In genomic region chr3:4395448-4395847, GRCh38 we compare ENCODE assay signal across 27 cellular contexts.
DNase-seq lines count a peak whose midpoint lies in the region; ATAC-seq and TF ChIP-seq lines count a peak whose summit lies in the region.
"Had no signal": no experiment of that assay in that cellular context is flagged by ENCODE, and none has a peak within 500 bp of the region (broad histone marks: within the 10 kb centered on the region; RNA-seq: fewer than 3 reads in every experiment).

No MANE protein-coding gene starts in this region.

- peak overlapping the region; percentile 58 for H3K27ac Mint-ChIP-seq in activated CD4-positive, alpha-beta memory T cell treated with anti-CD3 and anti-CD28 coated beads, Interleukin-2, amount 10 ng/mL, durations not matched to agents 7 days and 5 days
- no peak overlapping the region for H3K27ac Mint-ChIP-seq in activated CD4-positive, alpha-beta memory T cell treated with anti-CD3 and anti-CD28 coated beads for 36 hours
- H3K27ac Mint-ChIP-seq in activated CD8-positive, alpha-beta T cell treated with anti-CD3 and anti-CD28 coated beads for 36 hours: peak overlapping the region; percentile 84
- peak overlapping the region; percentile 95 to 98 for H3K27ac Mint-ChIP-seq in natural killer cell treated with Interleukin-12 subunit alpha and Interleukin-12 subunit beta and Interleukin-15 and Interleukin-18, amount 100 ng/mL, for 72 hours
- no peak overlapping the region for H3K27ac Mint-ChIP-seq in Caco-2 (ENCODE audit: unreplicated experiment)
- H3K27ac Mint-ChIP-seq: brain; stimulated activated naive B cell treated with anti-CD40 and anti-IgM and Interleukin-4, amounts not matched to agents 10 μg/mL and 1 μg/mL and 100 μg/mL, for 72 hours; T-helper 17 cell had no signal

- H3K4me3 ChIP-seq in astrocyte of the spinal cord (ENCODE audit: low read depth, low read length) (no peak overlapping the region), Caco-2 (ENCODE audit: low read depth, low read length) (no peak overlapping the region)
- H3K4me3 ChIP-seq: esophagus squamous epithelium, heart left ventricle, PC-9, skin epidermis, thoracic aorta had no signal

- POLR2A ChIA-PET in activated CD4-positive, alpha-beta memory T cell treated with anti-CD3 and anti-CD28 coated beads, Interleukin-2, amount 10 ng/mL, durations not matched to agents 7 days and 5 days (lab: Charles Lee): interaction anchor here (1.2 to 3.7 kb wide), 5 partner anchors 10 to 124 kb away, joined by 3 to 27 read pairs (median 5); partner anchors contain the start of genes ITPR1 and SUMF1
- POLR2A ChIA-PET in activated CD4-positive, alpha-beta memory T cell treated with anti-CD3 and anti-CD28 coated beads for 36 hours (lab: Charles Lee): no interaction called here
- POLR2A ChIA-PET in activated CD8-positive, alpha-beta T cell treated with anti-CD3 and anti-CD28 coated beads for 36 hours (lab: Charles Lee): interaction anchor here (1.8 to 2.9 kb wide), 2 partner anchors 26 to 97 kb away, joined by 7 to 8 read pairs; partner anchors contain the start of gene ITPR1
- POLR2A ChIA-PET in Caco-2 (lab: Charles Lee): no interaction called here

- H3K27me3 Mint-ChIP-seq in activated CD4-positive, alpha-beta memory T cell treated with anti-CD3 and anti-CD28 coated beads, Interleukin-2, amount 10 ng/mL, durations not matched to agents 7 days and 5 days: no peaks in the 10 kb centered on the region
- H3K27me3 Mint-ChIP-seq in activated CD4-positive, alpha-beta memory T cell treated with anti-CD3 and anti-CD28 coated beads for 36 hours: no peaks in the 10 kb centered on the region
- H3K27me3 Mint-ChIP-seq in activated CD8-positive, alpha-beta T cell treated with anti-CD3 and anti-CD28 coated beads for 36 hours: no peaks in the 10 kb centered on the region
- H3K27me3 Mint-ChIP-seq in natural killer cell treated with Interleukin-12 subunit alpha and Interleukin-12 subunit beta and Interleukin-15 and Interleukin-18, amount 100 ng/mL, for 72 hours: no peaks in the 10 kb centered on the region
- H3K27me3 Mint-ChIP-seq in Caco-2 (ENCODE audit: insufficient read depth, unreplicated experiment): no peaks in the 10 kb centered on the region
- H3K27me3 Mint-ChIP-seq: activated naive CD8-positive, alpha-beta T cell; brain; stimulated activated naive B cell treated with anti-CD40 and anti-IgM and Interleukin-4, amounts not matched to agents 10 μg/mL and 1 μg/mL and 100 μg/mL, for 72 hours; T-helper 17 cell had no signal

- H3K4me1 ChIP-seq in Caco-2: no peaks in the 10 kb centered on the region
- H3K4me1 ChIP-seq: esophagus squamous epithelium had no signal

- no peaks in the 10 kb centered on the region for H3K9me3 ChIP-seq in Caco-2
- H3K9me3 ChIP-seq: esophagus squamous epithelium, SK-N-SH, thoracic aorta had no signal

- H3K27me3 ChIP-seq in Caco-2 (replicated peaks; ENCODE audit: control insufficient read depth, insufficient read depth, low read length): no peaks in the 10 kb centered on the region
- H3K27me3 ChIP-seq: esophagus squamous epithelium, heart left ventricle had no signal

- ATAC-seq in activated CD8-positive, alpha-beta T cell treated with anti-CD3 and anti-CD28 coated beads for 36 hours: peak; percentile 16
- peak in 1 of 2 donors; percentile 42 for ATAC-seq in natural killer cell treated with Interleukin-12 subunit alpha and Interleukin-12 subunit beta and Interleukin-15 and Interleukin-18, amount 100 ng/mL, for 72 hours
- ATAC-seq: activated CD4-positive, CD25-positive, alpha-beta regulatory T cell treated with anti-CD3 and anti-CD28 coated beads, Interleukin-2, amount 50 U/mL, for 24 hours; heart left ventricle; stimulated activated naive B cell treated with anti-CD40 and anti-IgM and Interleukin-4, amounts not matched to agents 10 μg/mL and 1 μg/mL and 100 μg/mL, for 72 hours; T-helper 17 cell had no signal

- TF ChIP-seq CTCF in activated CD8-positive, alpha-beta T cell treated with anti-CD3 and anti-CD28 coated beads for 36 hours (IDR thresholded peaks at IDR 0.05): no peak
- TF ChIP-seq CTCF in astrocyte of the spinal cord (IDR thresholded peaks at IDR 0.05; ENCODE audit: low read depth, low read length) (no peak), Caco-2 (IDR thresholded peaks at IDR 0.05; ENCODE audit: insufficient read depth in 1 of 2, low read depth in 1 of 2, low read length in 1 of 2, severe bottlenecking in 1 of 2, unreplicated experiment in 1 of 2) (no peak)

- H3K4me1 Mint-ChIP-seq in activated CD4-positive, alpha-beta memory T cell treated with anti-CD3 and anti-CD28 coated beads, Interleukin-2, amount 10 ng/mL, durations not matched to agents 7 days and 5 days: peaks cover 40% of the 10 kb centered on the region
- H3K4me1 Mint-ChIP-seq in activated CD4-positive, alpha-beta memory T cell treated with anti-CD3 and anti-CD28 coated beads for 36 hours (ENCODE audit: low read depth): peaks cover 29% of the 10 kb centered on the region
- peaks cover 32% of the 10 kb centered on the region for H3K4me1 Mint-ChIP-seq in activated CD8-positive, alpha-beta T cell treated with anti-CD3 and anti-CD28 coated beads for 36 hours (ENCODE audit: low read depth)
- peaks cover 37 to 43% of the 10 kb centered on the region in 2 donors for H3K4me1 Mint-ChIP-seq in natural killer cell treated with Interleukin-12 subunit alpha and Interleukin-12 subunit beta and Interleukin-15 and Interleukin-18, amount 100 ng/mL, for 72 hours (ENCODE audit: low read depth in 2 of 2)
- peaks cover 5% of the 10 kb centered on the region for H3K4me1 Mint-ChIP-seq in Caco-2 (ENCODE audit: low read depth, unreplicated experiment)
- H3K4me1 Mint-ChIP-seq: brain had no signal

- peaks cover 9% of the 10 kb centered on the region for H3K9me3 Mint-ChIP-seq in activated CD4-positive, alpha-beta memory T cell treated with anti-CD3 and anti-CD28 coated beads, Interleukin-2, amount 10 ng/mL, durations not matched to agents 7 days and 5 days
- peaks cover 5% of the 10 kb centered on the region for H3K9me3 Mint-ChIP-seq in activated CD4-positive, alpha-beta memory T cell treated with anti-CD3 and anti-CD28 coated beads for 36 hours
- peaks cover 6% of the 10 kb centered on the region for H3K9me3 Mint-ChIP-seq in activated CD8-positive, alpha-beta T cell treated with anti-CD3 and anti-CD28 coated beads for 36 hours
- no peaks in the 10 kb centered on the region for H3K9me3 Mint-ChIP-seq in natural killer cell treated with Interleukin-12 subunit alpha and Interleukin-12 subunit beta and Interleukin-15 and Interleukin-18, amount 100 ng/mL, for 72 hours
- H3K9me3 Mint-ChIP-seq in Caco-2 (ENCODE audit: unreplicated experiment): no peaks in the 10 kb centered on the region

- peaks cover 56% of the 10 kb centered on the region for H3K36me3 Mint-ChIP-seq in activated CD4-positive, alpha-beta memory T cell treated with anti-CD3 and anti-CD28 coated beads, Interleukin-2, amount 10 ng/mL, durations not matched to agents 7 days and 5 days (ENCODE audit: low read depth)
- peaks cover 26% of the 10 kb centered on the region for H3K36me3 Mint-ChIP-seq in activated CD4-positive, alpha-beta memory T cell treated with anti-CD3 and anti-CD28 coated beads for 36 hours
- H3K36me3 Mint-ChIP-seq in activated CD8-positive, alpha-beta T cell treated with anti-CD3 and anti-CD28 coated beads for 36 hours (ENCODE audit: low read depth): peaks cover 28% of the 10 kb centered on the region
- peaks cover 25% of the 10 kb centered on the region for H3K36me3 Mint-ChIP-seq in natural killer cell treated with Interleukin-12 subunit alpha and Interleukin-12 subunit beta and Interleukin-15 and Interleukin-18, amount 100 ng/mL, for 72 hours
- H3K36me3 Mint-ChIP-seq in Caco-2 (ENCODE audit: insufficient read depth, unreplicated experiment): no peaks in the 10 kb centered on the region

- in situ Hi-C loops in astrocyte of the spinal cord (cut with HindIII; ENCODE audit: low sequenced_read_pairs): no loop called here

- CTCF ChIA-PET in activated CD4-positive, alpha-beta memory T cell treated with anti-CD3 and anti-CD28 coated beads, Interleukin-2, amount 10 ng/mL, durations not matched to agents 7 days and 5 days (lab: Charles Lee): interaction anchor here (1.6 kb wide), 1 partner anchor 26 kb away, joined by 3 read pairs; no protein-coding TSS in a partner anchor
- CTCF ChIA-PET in activated CD4-positive, alpha-beta memory T cell treated with anti-CD3 and anti-CD28 coated beads for 36 hours (lab: Charles Lee): no interaction called here
- CTCF ChIA-PET in activated CD8-positive, alpha-beta T cell treated with anti-CD3 and anti-CD28 coated beads for 36 hours (lab: Charles Lee): interaction anchor here (2.1 kb wide), 1 partner anchor 10 kb away, joined by 7 read pairs; no protein-coding TSS in a partner anchor
- CTCF ChIA-PET in Caco-2 (lab: Charles Lee): no interaction called here

- no TSS peak for BruUV-seq in Caco-2 (replicated peaks; lab: Mats Ljungman, UMichigan)

- H3K4me3 Mint-ChIP-seq in activated CD4-positive, alpha-beta memory T cell treated with anti-CD3 and anti-CD28 coated beads, Interleukin-2, amount 10 ng/mL, durations not matched to agents 7 days and 5 days: no peak overlapping the region
- H3K4me3 Mint-ChIP-seq in activated CD4-positive, alpha-beta memory T cell treated with anti-CD3 and anti-CD28 coated beads for 36 hours: no peak overlapping the region
- H3K4me3 Mint-ChIP-seq in activated CD8-positive, alpha-beta T cell treated with anti-CD3 and anti-CD28 coated beads for 36 hours: no peak overlapping the region
- peak overlapping the region; percentile 70 for H3K4me3 Mint-ChIP-seq in natural killer cell treated with Interleukin-12 subunit alpha and Interleukin-12 subunit beta and Interleukin-15 and Interleukin-18, amount 100 ng/mL, for 72 hours
- H3K4me3 Mint-ChIP-seq in Caco-2 (ENCODE audit: unreplicated experiment): no peak overlapping the region
- H3K4me3 Mint-ChIP-seq: activated naive CD8-positive, alpha-beta T cell; brain; stimulated activated naive B cell treated with anti-CD40 and anti-IgM and Interleukin-4, amounts not matched to agents 10 μg/mL and 1 μg/mL and 100 μg/mL, for 72 hours had no signal

- no peak for DNase-seq in activated CD4-positive, alpha-beta memory T cell treated with anti-CD3 and anti-CD28 coated beads, Interleukin-2, amount 10 ng/mL, durations not matched to agents 7 days and 5 days
- no peak for DNase-seq in activated CD4-positive, alpha-beta memory T cell treated with anti-CD3 and anti-CD28 coated beads for 36 hours
- no peak for DNase-seq in activated CD8-positive, alpha-beta T cell treated with anti-CD3 and anti-CD28 coated beads for 36 hours
- peak; percentile 32 for DNase-seq in astrocyte of the spinal cord (ENCODE audit: low read depth, low spot score)
- no peak for DNase-seq in natural killer cell treated with Interleukin-12 subunit alpha and Interleukin-12 subunit beta and Interleukin-15 and Interleukin-18, amount 100 ng/mL, for 72 hours (ENCODE audit: low spot score)
- DNase-seq in NCI-H128 (lab: John Stamatoyannopoulos, UW; ENCODE audit: unreplicated experiment): no peak
- no peak for DNase-seq in MV-4-11 (lab: John Stamatoyannopoulos, UW)
- no peak for DNase-seq in Caco-2
- DNase-seq: cerebellar nuclear complex; esophagus squamous epithelium; foreskin melanocyte; GDM1; HCEC 1CT; heart left ventricle; NCI-H1105; NCI-H2029; NCI-H2227 treated with DMSO at 0.1 percent for 48 hours; NCI-H69; PC-9; SK-N-SH; stimulated activated naive B cell treated with anti-CD40 and anti-IgM and Interleukin-4, amounts not matched to agents 10 μg/mL and 1 μg/mL and 100 μg/mL, for 72 hours; T-helper 17 cell had no signal

- intact Hi-C loops in activated CD4-positive, alpha-beta memory T cell treated with anti-CD3 and anti-CD28 coated beads for 36 hours (cut with micrococcal nuclease): no loop called here
- intact Hi-C loops in activated CD8-positive, alpha-beta T cell treated with anti-CD3 and anti-CD28 coated beads for 36 hours (cut with micrococcal nuclease): no loop called here
- intact Hi-C loops in Caco-2 (cut with micrococcal nuclease; ENCODE audit: unreplicated experiment): no loop called here

- no peaks in the 10 kb centered on the region for H3K36me3 ChIP-seq in Caco-2 (ENCODE audit: control insufficient read depth, insufficient read depth, low read length)
- H3K36me3 ChIP-seq: thoracic aorta had no signal

Comparison
In these comparisons a context has a peak if more than half of its experiments do, and no peak if none do; other contexts are left out.
1. H3K27ac Mint-ChIP-seq: peak in activated CD4-positive, alpha-beta memory T cell treated with anti-CD3 and anti-CD28 coated beads, Interleukin-2, amount 10 ng/mL, durations not matched to agents 7 days and 5 days (single experiment), activated CD8-positive, alpha-beta T cell treated with anti-CD3 and anti-CD28 coated beads for 36 hours (single experiment) and natural killer cell treated with Interleukin-12 subunit alpha and Interleukin-12 subunit beta and Interleukin-15 and Interleukin-18, amount 100 ng/mL, for 72 hours (2 of 2); none in activated CD4-positive, alpha-beta memory T cell treated with anti-CD3 and anti-CD28 coated beads for 36 hours (single experiment) and Caco-2 (single experiment).
2. CTCF ChIA-PET loops: an anchor here in activated CD4-positive, alpha-beta memory T cell treated with anti-CD3 and anti-CD28 coated beads, Interleukin-2, amount 10 ng/mL, durations not matched to agents 7 days and 5 days (1.6 kb wide) and activated CD8-positive, alpha-beta T cell treated with anti-CD3 and anti-CD28 coated beads for 36 hours (2.1 kb wide); none called in activated CD4-positive, alpha-beta memory T cell treated with anti-CD3 and anti-CD28 coated beads for 36 hours and Caco-2.
3. POLR2A ChIA-PET loops: an anchor here in activated CD4-positive, alpha-beta memory T cell treated with anti-CD3 and anti-CD28 coated beads, Interleukin-2, amount 10 ng/mL, durations not matched to agents 7 days and 5 days (1.2 to 3.7 kb wide) and activated CD8-positive, alpha-beta T cell treated with anti-CD3 and anti-CD28 coated beads for 36 hours (1.8 to 2.9 kb wide); none called in activated CD4-positive, alpha-beta memory T cell treated with anti-CD3 and anti-CD28 coated beads for 36 hours and Caco-2.